In the genomic region with DNA sequence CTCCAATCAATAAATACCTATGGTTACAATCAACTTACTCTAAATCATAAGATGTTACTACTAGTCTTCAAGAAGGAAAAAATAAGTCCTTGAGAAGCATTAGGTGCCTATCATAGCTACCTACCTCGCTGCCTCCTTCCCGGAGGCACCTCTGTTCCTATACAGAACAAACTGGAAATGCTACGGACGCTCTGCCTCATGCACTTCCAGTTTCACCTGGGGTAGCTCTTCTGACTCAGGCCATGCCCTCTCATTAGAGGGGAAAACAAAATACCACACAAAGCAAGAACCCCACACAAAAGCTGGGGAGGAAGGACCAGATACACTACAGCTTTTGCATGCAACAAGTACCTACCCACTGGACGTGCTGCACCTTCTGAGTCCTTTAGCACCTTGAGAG, we compare ENCODE assay signal across 23 cellular contexts. TPM values are rescaled to one million over a fixed set of nuclear protein-coding genes. Genes with fewer than 3 reads are reported as not detected.
A peak's percentile ranks its signal among the peaks of the same experiment; 100 is the strongest.
DNase-seq lines count a peak whose midpoint lies in the region; ATAC-seq and TF ChIP-seq lines count a peak whose summit lies in the region.
"Had no signal": no experiment of that assay in that cellular context is flagged by ENCODE, and none has a peak within 500 bp of the region (broad histone marks: within the 10 kb centered on the region; RNA-seq: fewer than 3 reads in every experiment).

No MANE protein-coding gene starts in this region.

- H3K23ac ChIP-seq in IMR-90 (ENCODE audit: low read depth, low read length): peak overlapping the region; percentile 48; the same call in 1 of the 2 replicates

- TF ChIP-seq CTCF in IMR-90 (conservative IDR thresholded peaks at IDR 0.05; ENCODE audit: low read depth, low read length) (no peak), endothelial cell (IDR thresholded peaks at IDR 0.05; ENCODE audit: unreplicated experiment) (no peak), smooth muscle cell (IDR thresholded peaks at IDR 0.05; ENCODE audit: borderline replicate concordance, insufficient read depth, poor library complexity, severe bottlenecking) (no peak)
- no peak for TF ChIP-seq CTCF in CD8-positive, alpha-beta T cell (IDR thresholded peaks at IDR 0.05)

- no peak overlapping the region for H3K14ac ChIP-seq in IMR-90 (replicated peaks; ENCODE audit: low read depth, low read length)

- H3K27me3 Mint-ChIP-seq in endothelial cell (ENCODE audit: unreplicated experiment): peaks cover 12% of the 10 kb centered on the region
- H3K27me3 Mint-ChIP-seq in CD8-positive, alpha-beta T cell (ENCODE audit: low read depth): peaks cover 4% of the 10 kb centered on the region
- H3K27me3 Mint-ChIP-seq in activated naive CD4-positive, alpha-beta T cell treated with anti-CD3 and anti-CD28 coated beads for 36 hours (ENCODE audit: low read depth): no peaks in the 10 kb centered on the region

- peaks cover 47% of the 10 kb centered on the region for H3K36me3 ChIP-seq in IMR-90 (ENCODE audit: control insufficient read depth, insufficient read depth, low read length)
- H3K36me3 ChIP-seq in smooth muscle cell (ENCODE audit: low read depth): no peaks in the 10 kb centered on the region
- H3K36me3 ChIP-seq in CD8-positive, alpha-beta T cell (ENCODE audit: insufficient read depth, low read length): no peaks in the 10 kb centered on the region

- no peak overlapping the region for H2AK9ac ChIP-seq in IMR-90 (replicated peaks; ENCODE audit: low read depth, low read length, poor library complexity)

- H2BK120ac ChIP-seq in IMR-90 (ENCODE audit: low read depth, low read length): no peak overlapping the region

- H2BK15ac ChIP-seq in IMR-90 (ENCODE audit: low read depth, low read length): no peak overlapping the region

- H3K79me2 ChIP-seq in smooth muscle cell (ENCODE audit: low read depth): peaks cover 98% of the 10 kb centered on the region

- H3K18ac ChIP-seq in IMR-90 (ENCODE audit: low read depth, low read length): no peak overlapping the region

- H3K27ac ChIP-seq in right cardiac atrium (ENCODE audit: low read length) (peak overlapping the region; percentile 21), IMR-90 (ENCODE audit: insufficient read depth, low read length) (no peak overlapping the region), smooth muscle cell (ENCODE audit: low read depth) (peak overlapping the region; percentile 19)
- H3K27ac ChIP-seq in CD8-positive, alpha-beta T cell (ENCODE audit: low read depth, low read length): no peak overlapping the region

- dilution Hi-C loops in IMR-90 (cut with HindIII; ENCODE audit: low sequenced_read_pairs, unreplicated experiment): no loop called here

- H2AFZ ChIP-seq in IMR-90 (replicated peaks; ENCODE audit: low read length, poor library complexity) (no peak overlapping the region), smooth muscle cell (ENCODE audit: low read depth) (no peak overlapping the region)

- in situ Hi-C loops in IMR-90 (cut with MboI; ENCODE audit: low sequenced_read_pairs): no loop called here

- peaks cover 29% of the 10 kb centered on the region for H3K9me1 ChIP-seq in IMR-90 (ENCODE audit: insufficient read depth, low read length)

- no peak for ATAC-seq in right cardiac atrium
- ATAC-seq in Right ventricle myocardium inferior: no peak
- ATAC-seq in IMR-90 (ENCODE audit: low read depth): no peak
- no peak for ATAC-seq in CD8-positive, alpha-beta T cell
- ATAC-seq: T-cell had no signal

- no peak overlapping the region for H4K91ac ChIP-seq in IMR-90 (ENCODE audit: insufficient read depth, low read depth, low read length)

- TF ChIP-seq POLR2A in IMR-90 (IDR thresholded peaks at IDR 0.05; ENCODE audit: low read depth, low read length): no peak

- WGBS in right cardiac atrium: 82% methylated on average over 5 of the region's 5 CpGs
- WGBS in IMR-90 (ENCODE audit: extremely low coverage in 2 of 2, insufficient read length in 1 of 2), 2 experiments: 92% methylated on average over 4 of the region's 5 CpGs; no CpG with 5 or more reads in 1 of the 2 experiments
- WGBS in smooth muscle cell (ENCODE audit: low lambda C conversion rate): 92% methylated on average over 5 of the region's 5 CpGs

- H3K9ac ChIP-seq in IMR-90 (ENCODE audit: low read depth, low read length) (no peak overlapping the region), smooth muscle cell (ENCODE audit: low read depth) (no peak overlapping the region)

- no peak overlapping the region for H3K4me3 Mint-ChIP-seq in endothelial cell (ENCODE audit: unreplicated experiment)
- H3K4me3 Mint-ChIP-seq in CD8-positive, alpha-beta T cell: no peak overlapping the region
- no peak overlapping the region for H3K4me3 Mint-ChIP-seq in activated naive CD4-positive, alpha-beta T cell treated with anti-CD3 and anti-CD28 coated beads for 36 hours
- H3K4me3 Mint-ChIP-seq: CD4-positive, alpha-beta memory T cell; T-cell had no signal

- H3K36me3 Mint-ChIP-seq in endothelial cell (ENCODE audit: low read depth, unreplicated experiment): peaks cover 41% of the 10 kb centered on the region
- no peaks in the 10 kb centered on the region for H3K36me3 Mint-ChIP-seq in CD8-positive, alpha-beta T cell
- H3K36me3 Mint-ChIP-seq in activated naive CD4-positive, alpha-beta T cell treated with anti-CD3 and anti-CD28 coated beads for 36 hours (ENCODE audit: low read depth): no peaks in the 10 kb centered on the region
- H3K36me3 Mint-ChIP-seq: CD4-positive, alpha-beta memory T cell; T-cell had no signal

- no peak for TF ChIP-seq RAD21 in IMR-90 (IDR thresholded peaks at IDR 0.05; ENCODE audit: low read length)

- H4K8ac ChIP-seq in IMR-90 (ENCODE audit: low read depth in 2 of 2, low read length in 2 of 2): no peak overlapping the region

- H3K79me1 ChIP-seq in IMR-90 (ENCODE audit: low read depth in 1 of 2, low read length in 2 of 2): peaks cover 22 to 68% of the 10 kb centered on the region in 2 experiments

- DNase-seq in right cardiac atrium (no peak), Right ventricle myocardium inferior (ENCODE audit: missing footprints) (no peak), IMR-90 (no peak), endothelial cell (ENCODE audit: low spot score) (no peak), smooth muscle cell (lab: John Stamatoyannopoulos, UW; ENCODE audit: unreplicated experiment) (no peak)
- no peak for DNase-seq in CD8-positive, alpha-beta T cell
- no peak for DNase-seq in activated naive CD4-positive, alpha-beta T cell treated with anti-CD3 and anti-CD28 coated beads for 36 hours
- no peak for DNase-seq in stimulated activated CD4-positive, alpha-beta T cell treated with anti-CD3 and anti-CD28 coated beads, Interleukin-2, amount 100 ng/mL, for 48 hours
- DNase-seq: C1 segment of cervical spinal cord; Caco-2; CD4-positive, alpha-beta memory T cell; EL; GDM1; Karpas-422; NCI-H1092 treated with DMSO at 0.1 percent for 48 hours; NCI-H1436; NCI-H187 treated with DMSO at 0.1 percent for 48 hours; NCI-H2171 treated with DMSO at 0.1 percent for 48 hours; NCI-H345; NCI-H524; NCI-H748 treated with DMSO at 0.1 percent for 48 hours; Right ventricle myocardium superior; T-cell had no signal

- no peak overlapping the region for H2BK5ac ChIP-seq in IMR-90 (ENCODE audit: low read depth, low read length, poor library complexity, severe bottlenecking)

- H3K4me1 ChIP-seq in right cardiac atrium (ENCODE audit: control insufficient read depth, insufficient read depth, low read length) (peaks cover 25% of the 10 kb centered on the region), IMR-90 (ENCODE audit: control insufficient read depth, insufficient read depth, low read length) (peaks cover 20% of the 10 kb centered on the region), smooth muscle cell (ENCODE audit: low read depth) (peaks cover 8% of the 10 kb centered on the region)
- peaks cover 17% of the 10 kb centered on the region for H3K4me1 ChIP-seq in CD8-positive, alpha-beta T cell (ENCODE audit: insufficient read depth, low read length)

- H3K4ac ChIP-seq in IMR-90 (ENCODE audit: low read depth, low read length): no peak overlapping the region

- H3F3A ChIP-seq in smooth muscle cell (ENCODE audit: low read depth): peaks cover 45% of the 10 kb centered on the region

- CTCF ChIA-PET in IMR-90 (lab: Yijun Ruan, JAX): interaction anchor here (1.0 kb wide), 2 partner anchors 8 to 136 kb away, joined by 4 read pairs; no protein-coding TSS in a partner anchor
- CTCF ChIA-PET in CD8-positive, alpha-beta T cell (lab: Charles Lee): interaction anchor here (0.9 to 1.1 kb wide), 2 partner anchors 9 to 40 kb away, joined by 3 read pairs; no protein-coding TSS in a partner anchor
- CTCF ChIA-PET in activated naive CD4-positive, alpha-beta T cell treated with anti-CD3 and anti-CD28 coated beads for 36 hours (lab: Charles Lee): no interaction called here

- H3K9me3 ChIP-seq in right cardiac atrium (ENCODE audit: control insufficient read depth, low read length): no peaks in the 10 kb centered on the region
- no peaks in the 10 kb centered on the region for H3K9me3 ChIP-seq in IMR-90 (ENCODE audit: control insufficient read depth, insufficient read depth, low read length)
- H3K9me3 ChIP-seq in smooth muscle cell (replicated peaks; ENCODE audit: low read depth): no peaks in the 10 kb centered on the region
- no peaks in the 10 kb centered on the region for H3K9me3 ChIP-seq in CD8-positive, alpha-beta T cell (ENCODE audit: low read length)
- H3K9me3 ChIP-seq: Caco-2 had no signal

- no peak overlapping the region for H4K5ac ChIP-seq in IMR-90 (ENCODE audit: low read depth, low read length)

- H3K27me3 ChIP-seq in right cardiac atrium (ENCODE audit: control insufficient read depth, insufficient read depth) (no peaks in the 10 kb centered on the region), IMR-90 (ENCODE audit: control insufficient read depth, insufficient read depth, low read length) (no peaks in the 10 kb centered on the region), smooth muscle cell (ENCODE audit: low read depth) (no peaks in the 10 kb centered on the region)
- H3K27me3 ChIP-seq in CD8-positive, alpha-beta T cell (ENCODE audit: insufficient read depth, low read length): no peaks in the 10 kb centered on the region

- no peak overlapping the region for H2AK5ac ChIP-seq in IMR-90 (ENCODE audit: low read depth, low read length)

- no peak overlapping the region for H3K56ac ChIP-seq in IMR-90 (ENCODE audit: extremely low read depth, insufficient read depth, low read length)

- H4K20me1 ChIP-seq in IMR-90 (ENCODE audit: insufficient read depth, low read length) (peaks cover 92% of the 10 kb centered on the region), smooth muscle cell (ENCODE audit: low read depth) (peaks cover 100% of the 10 kb centered on the region)

- no peak overlapping the region for H2BK20ac ChIP-seq in IMR-90 (ENCODE audit: low read depth, low read length)

- POLR2A ChIA-PET in IMR-90 (lab: Charles Lee; ENCODE audit: unreplicated experiment): interaction anchor here (0.5 to 0.9 kb wide), 2 partner anchors 9 to 10 kb away, joined by 3 to 4 read pairs; no protein-coding TSS in a partner anchor
- POLR2A ChIA-PET in CD8-positive, alpha-beta T cell (lab: Charles Lee): no interaction called here

- intact Hi-C loops in right cardiac atrium (cut with DNase I): no loop called here
- intact Hi-C loops in Right ventricle myocardium inferior (cut with DNase I): no loop called here
- intact Hi-C loops in IMR-90 (cut with micrococcal nuclease): no loop called here
- intact Hi-C loops in CD8-positive, alpha-beta T cell (cut with DNase I, micrococcal nuclease): no loop called here
- intact Hi-C loops in activated naive CD4-positive, alpha-beta T cell treated with anti-CD3 and anti-CD28 coated beads for 36 hours (cut with micrococcal nuclease): no loop called here

- H3K27ac Mint-ChIP-seq in endothelial cell (ENCODE audit: unreplicated experiment): peak overlapping the region; percentile 17
- no peak overlapping the region for H3K27ac Mint-ChIP-seq in CD8-positive, alpha-beta T cell
- H3K27ac Mint-ChIP-seq in activated naive CD4-positive, alpha-beta T cell treated with anti-CD3 and anti-CD28 coated beads for 36 hours: no peak overlapping the region
- H3K27ac Mint-ChIP-seq: CD4-positive, alpha-beta memory T cell; T-cell had no signal

- no TSS peak for BruUV-seq in IMR-90 (replicated peaks; lab: Mats Ljungman, UMichigan)

- H3K4me3 ChIP-seq in right cardiac atrium (ENCODE audit: low read length) (no peak overlapping the region), IMR-90 (ENCODE audit: insufficient read depth, low read depth, low read length) (no peak overlapping the region), smooth muscle cell (no peak overlapping the region)
- no peak overlapping the region for H3K4me3 ChIP-seq in CD8-positive, alpha-beta T cell (ENCODE audit: low read depth, low read length)

- no peak overlapping the region for H3K4me2 ChIP-seq in IMR-90 (ENCODE audit: low read depth, low read length)
- H3K4me2 ChIP-seq in smooth muscle cell: no peak overlapping the region

- H3K4me1 Mint-ChIP-seq in endothelial cell (ENCODE audit: unreplicated experiment): peaks cover 83% of the 10 kb centered on the region
- H3K4me1 Mint-ChIP-seq in CD8-positive, alpha-beta T cell (ENCODE audit: low read depth): peaks cover 14% of the 10 kb centered on the region
- H3K4me1 Mint-ChIP-seq in activated naive CD4-positive, alpha-beta T cell treated with anti-CD3 and anti-CD28 coated beads for 36 hours (ENCODE audit: low read depth): peaks cover 15% of the 10 kb centered on the region

- no peaks in the 10 kb centered on the region for H3K9me3 Mint-ChIP-seq in endothelial cell (ENCODE audit: unreplicated experiment)
- H3K9me3 Mint-ChIP-seq in CD8-positive, alpha-beta T cell: no peaks in the 10 kb centered on the region
- no peaks in the 10 kb centered on the region for H3K9me3 Mint-ChIP-seq in activated naive CD4-positive, alpha-beta T cell treated with anti-CD3 and anti-CD28 coated beads for 36 hours
- H3K9me3 Mint-ChIP-seq: CD4-positive, alpha-beta memory T cell; T-cell had no signal

RNA-seq across cellular contexts. Expression of a gene that starts 12.4 kb away (rescaled TPM):
- total RNA-seq in right cardiac atrium (10 to 100 TPM in 2 of 4 donors, 1 to 10 TPM in 2; 8.3 to 18.3 (median 11.7) TPM), Right ventricle myocardium inferior (9.7 TPM), IMR-90 (2012; rRNA removed) (8.4 and 10.3 TPM in 2 replicates), endothelial cell (ENCODE audit: unreplicated experiment) (74.2 TPM), smooth muscle cell (62.7 and 74.2 TPM in 2 replicates)
- polyA plus RNA-seq in right cardiac atrium (8.1 TPM), IMR-90 (2012; rRNA removed) (21.0 and 22.1 TPM in 2 replicates), smooth muscle cell (47.4 and 49.3 TPM in 2 replicates)
- 13.3 and 14.6 TPM in 2 replicates for polyA plus RNA-seq in IMR-90 (2012; cell fraction: cytosol; rRNA removed)
- polyA plus RNA-seq in IMR-90 (2012; cell fraction: nucleus; rRNA removed; ENCODE audit: low replicate concordance): 59.8 and 89.3 TPM in 2 replicates
- total RNA-seq in CD8-positive, alpha-beta T cell: 1 to 10 TPM in 1 of 2 experiments, under 1 TPM in 1; 0.53 to 1.2 TPM
- total RNA-seq in activated naive CD4-positive, alpha-beta T cell treated with anti-CD3 and anti-CD28 coated beads for 36 hours: under 1 TPM; 0.31 to 0.67 TPM
- total RNA-seq: CD4-positive, alpha-beta memory T cell had no signal
- polyA plus RNA-seq: CD4-positive, alpha-beta memory T cell had no signal

Comparison
In these comparisons a context has a peak if more than half of its experiments do, and no peak if none do; other contexts are left out.
1. H3K27ac ChIP-seq: peak in right cardiac atrium (single experiment) and smooth muscle cell (single experiment); none in IMR-90 (single experiment) and CD8-positive, alpha-beta T cell (single experiment).